ENCODE assay signal across 13 cellular contexts in the genomic region with DNA sequence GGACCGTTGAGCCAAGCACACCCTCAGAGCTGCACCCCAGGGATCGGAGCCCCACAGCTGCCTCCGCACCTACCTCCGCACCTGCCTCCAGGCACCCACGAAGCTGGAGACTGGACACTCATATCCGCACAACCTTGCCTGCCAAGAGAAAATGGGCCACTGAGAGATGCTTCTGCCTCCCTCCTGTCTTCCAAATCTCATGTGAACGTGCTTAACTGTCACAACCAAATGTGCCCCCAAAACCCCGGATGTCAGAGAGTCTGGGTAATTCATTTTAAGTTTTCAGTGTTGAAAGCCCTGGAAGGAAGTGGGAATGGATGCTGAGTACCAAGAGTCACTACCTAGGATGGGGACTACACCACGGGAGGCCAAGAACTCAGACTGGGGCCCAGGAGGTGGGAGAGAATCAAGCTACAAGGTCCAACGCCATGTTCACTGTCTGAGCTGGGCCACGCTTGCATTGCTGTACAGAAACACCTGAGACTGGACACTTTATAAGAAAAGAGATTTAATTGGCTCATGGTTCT. TPM values are rescaled to one million over a fixed set of nuclear protein-coding genes. Genes with fewer than 3 reads are reported as not detected.
DNase-seq lines count a peak whose midpoint lies in the region; ATAC-seq and TF ChIP-seq lines count a peak whose summit lies in the region.
"Had no signal": no experiment of that assay in that cellular context is flagged by ENCODE, and none has a peak within 500 bp of the region (broad histone marks: within the 10 kb centered on the region; RNA-seq: fewer than 3 reads in every experiment).

No MANE protein-coding gene starts in this region.

- POLR2A ChIA-PET in CD4-positive, alpha-beta T cell (lab: Charles Lee): no interaction called here

- peaks cover 13 to 14% of the 10 kb centered on the region in 2 experiments for H3K4me1 ChIP-seq in neutrophil (ENCODE audit: control insufficient read depth in 1 of 2, insufficient read depth in 1 of 2, low read depth in 1 of 2, low read length in 1 of 2)

- peak overlapping the region; percentile 51 for H3K27ac ChIP-seq in CD4-positive, alpha-beta T cell (ENCODE audit: low read depth, low read length)
- H3K27ac ChIP-seq in neutrophil: peak overlapping the region; percentile 39
- H3K27ac ChIP-seq: brain microvascular endothelial cell had no signal

- H3K9me3 Mint-ChIP-seq in CD4-positive, alpha-beta T cell: no peaks in the 10 kb centered on the region
- no peaks in the 10 kb centered on the region for H3K9me3 Mint-ChIP-seq in T-helper 1 cell treated with Interleukin-12 subunit alpha and Interleukin-12 subunit beta and Interleukin-4 antibody, amounts not matched to agents 30 μg/mL and 1 μg/mL, for 36 hours
- H3K9me3 Mint-ChIP-seq in activated naive CD4-positive, alpha-beta T cell treated with anti-CD3 and anti-CD28 coated beads, Interleukin-2, amount 10 ng/mL, durations not matched to agents 7 days and 5 days: no peaks in the 10 kb centered on the region
- H3K9me3 Mint-ChIP-seq in immature natural killer cell: no peaks in the 10 kb centered on the region

- no peaks in the 10 kb centered on the region for H3K36me3 Mint-ChIP-seq in CD4-positive, alpha-beta T cell (ENCODE audit: low read depth)
- peaks cover 39% of the 10 kb centered on the region for H3K36me3 Mint-ChIP-seq in T-helper 1 cell treated with Interleukin-12 subunit alpha and Interleukin-12 subunit beta and Interleukin-4 antibody, amounts not matched to agents 30 μg/mL and 1 μg/mL, for 36 hours (ENCODE audit: low read depth)
- H3K36me3 Mint-ChIP-seq in activated naive CD4-positive, alpha-beta T cell treated with anti-CD3 and anti-CD28 coated beads, Interleukin-2, amount 10 ng/mL, durations not matched to agents 7 days and 5 days: peaks cover 40% of the 10 kb centered on the region
- no peaks in the 10 kb centered on the region for H3K36me3 Mint-ChIP-seq in immature natural killer cell

- CTCF ChIA-PET in CD4-positive, alpha-beta T cell (lab: Charles Lee): interaction anchor here (0.7 to 1.4 kb wide), 6 partner anchors 11 to 48 kb away, joined by 3 to 4 read pairs (median 4); no protein-coding TSS in a partner anchor
- CTCF ChIA-PET in activated naive CD4-positive, alpha-beta T cell treated with anti-CD3 and anti-CD28 coated beads, Interleukin-2, amount 10 ng/mL, durations not matched to agents 7 days and 5 days (lab: Charles Lee): interaction anchor here (0.8 to 3.5 kb wide), 10 partner anchors 15 to 176 kb away, joined by 3 to 26 read pairs (median 4); no protein-coding TSS in a partner anchor

- intact Hi-C loops in CD4-positive, alpha-beta T cell (cut with DNase I, micrococcal nuclease): no loop called here

- H3K4me3 ChIP-seq in neutrophil (ENCODE audit: low read depth in 1 of 2, low read length in 1 of 2): no peak overlapping the region

- no peaks in the 10 kb centered on the region for H3K27me3 Mint-ChIP-seq in CD4-positive, alpha-beta T cell
- H3K27me3 Mint-ChIP-seq in T-helper 1 cell treated with Interleukin-12 subunit alpha and Interleukin-12 subunit beta and Interleukin-4 antibody, amounts not matched to agents 30 μg/mL and 1 μg/mL, for 36 hours (ENCODE audit: low read depth): no peaks in the 10 kb centered on the region
- H3K27me3 Mint-ChIP-seq in activated naive CD4-positive, alpha-beta T cell treated with anti-CD3 and anti-CD28 coated beads, Interleukin-2, amount 10 ng/mL, durations not matched to agents 7 days and 5 days: no peaks in the 10 kb centered on the region
- peaks cover 4 to 7% (median 7%) of the 10 kb centered on the region in 3 donors for H3K27me3 Mint-ChIP-seq in immature natural killer cell (ENCODE audit: low read depth in 3 of 3)

- H3K4me3 Mint-ChIP-seq in CD4-positive, alpha-beta T cell: no peak overlapping the region
- H3K4me3 Mint-ChIP-seq in T-helper 1 cell treated with Interleukin-12 subunit alpha and Interleukin-12 subunit beta and Interleukin-4 antibody, amounts not matched to agents 30 μg/mL and 1 μg/mL, for 36 hours: peak overlapping the region; percentile 96
- H3K4me3 Mint-ChIP-seq in activated naive CD4-positive, alpha-beta T cell treated with anti-CD3 and anti-CD28 coated beads, Interleukin-2, amount 10 ng/mL, durations not matched to agents 7 days and 5 days: peak overlapping the region; percentile 93
- H3K4me3 Mint-ChIP-seq in immature natural killer cell: no peak overlapping the region

- H3K36me3 ChIP-seq in neutrophil: no peaks in the 10 kb centered on the region
- H3K36me3 ChIP-seq: brain microvascular endothelial cell had no signal

- no peak for TF ChIP-seq CTCF in CD4-positive, alpha-beta T cell (IDR thresholded peaks at IDR 0.05)
- TF ChIP-seq CTCF in neutrophil (IDR thresholded peaks at IDR 0.05): no peak

- no peaks in the 10 kb centered on the region for H3K9me3 ChIP-seq in CD4-positive, alpha-beta T cell (ENCODE audit: control insufficient read depth, low read length)
- no peaks in the 10 kb centered on the region for H3K9me3 ChIP-seq in neutrophil

- no peaks in the 10 kb centered on the region for H3K27me3 ChIP-seq in CD4-positive, alpha-beta T cell (ENCODE audit: control insufficient read depth, insufficient read depth, low read length)
- H3K27me3 ChIP-seq in neutrophil: peaks cover 3% of the 10 kb centered on the region
- H3K27me3 ChIP-seq: brain microvascular endothelial cell had no signal

- no peak overlapping the region for H3K27ac Mint-ChIP-seq in CD4-positive, alpha-beta T cell
- H3K27ac Mint-ChIP-seq in T-helper 1 cell treated with Interleukin-12 subunit alpha and Interleukin-12 subunit beta and Interleukin-4 antibody, amounts not matched to agents 30 μg/mL and 1 μg/mL, for 36 hours: peak overlapping the region; percentile 94
- peak overlapping the region; percentile 91 for H3K27ac Mint-ChIP-seq in activated naive CD4-positive, alpha-beta T cell treated with anti-CD3 and anti-CD28 coated beads, Interleukin-2, amount 10 ng/mL, durations not matched to agents 7 days and 5 days
- peak overlapping the region in 1 of 6 donors; percentile 18 for H3K27ac Mint-ChIP-seq in immature natural killer cell

- peak in 9 of 10 experiments; percentile 27 to 57 (median 40) for DNase-seq in CD4-positive, alpha-beta T cell
- DNase-seq in activated naive CD4-positive, alpha-beta T cell treated with anti-CD3 and anti-CD28 coated beads, Interleukin-2, amount 10 ng/mL, durations not matched to agents 7 days and 5 days: peak; percentile 80
- no peak for DNase-seq in immature natural killer cell
- DNase-seq in GM19238 (ENCODE audit: insufficient read length, low spot score): no peak
- DNase-seq: AML-193, brain microvascular endothelial cell, NCI-H1417 treated with DMSO at 0.1 percent for 48 hours, NCI-H526, SHP77 had no signal

- peaks cover 24% of the 10 kb centered on the region for H3K4me1 Mint-ChIP-seq in CD4-positive, alpha-beta T cell (ENCODE audit: low read depth)
- peaks cover 50% of the 10 kb centered on the region for H3K4me1 Mint-ChIP-seq in T-helper 1 cell treated with Interleukin-12 subunit alpha and Interleukin-12 subunit beta and Interleukin-4 antibody, amounts not matched to agents 30 μg/mL and 1 μg/mL, for 36 hours (ENCODE audit: low read depth)
- peaks cover 55% of the 10 kb centered on the region for H3K4me1 Mint-ChIP-seq in activated naive CD4-positive, alpha-beta T cell treated with anti-CD3 and anti-CD28 coated beads, Interleukin-2, amount 10 ng/mL, durations not matched to agents 7 days and 5 days
- H3K4me1 Mint-ChIP-seq in immature natural killer cell: peaks cover 11 to 20% of the 10 kb centered on the region in 2 donors

- no peak for ATAC-seq in CD4-positive, alpha-beta T cell (ENCODE audit: poor library complexity)
- ATAC-seq in GM21447 (IDR thresholded peaks at IDR 0.05; ENCODE audit: unreplicated experiment) (no peak), HG02885 (IDR thresholded peaks at IDR 0.05; ENCODE audit: poor library complexity, unreplicated experiment) (no peak)

RNA-seq across cellular contexts. Expression of a gene that starts 49.5 kb away (rescaled TPM):
- 1 to 10 TPM; 1.9 to 3.7 TPM for total RNA-seq in CD4-positive, alpha-beta T cell
- polyA plus RNA-seq in immature natural killer cell: 1 to 10 TPM; 3.0 to 5.2 (median 5.1) TPM

Comparison
In these comparisons a context has a peak if more than half of its experiments do, and no peak if none do; other contexts are left out.
1. DNase-seq: peak in CD4-positive, alpha-beta T cell (9 of 10) and activated naive CD4-positive, alpha-beta T cell treated with anti-CD3 and anti-CD28 coated beads, Interleukin-2, amount 10 ng/mL, durations not matched to agents 7 days and 5 days (single experiment); none in immature natural killer cell (0 of 3) and GM19238 (single experiment).
2. H3K4me3 Mint-ChIP-seq: peak in T-helper 1 cell treated with Interleukin-12 subunit alpha and Interleukin-12 subunit beta and Interleukin-4 antibody, amounts not matched to agents 30 μg/mL and 1 μg/mL, for 36 hours (single experiment) and activated naive CD4-positive, alpha-beta T cell treated with anti-CD3 and anti-CD28 coated beads, Interleukin-2, amount 10 ng/mL, durations not matched to agents 7 days and 5 days (single experiment); none in CD4-positive, alpha-beta T cell (single experiment) and immature natural killer cell (0 of 5).